Comparison of ENCODE assay signal across 13 cellular contexts in genomic region chr5:108687599-108688220, GRCh38. TPM values are rescaled to one million over a fixed set of nuclear protein-coding genes. Genes with fewer than 3 reads are reported as not detected.
DNase-seq lines count a peak whose midpoint lies in the region; ATAC-seq, FAIRE-seq and TF ChIP-seq lines count a peak whose summit lies in the region.
"Had no signal": no experiment of that assay in that cellular context is flagged by ENCODE, and none has a peak within 500 bp of the region (broad histone marks: within the 10 kb centered on the region; RNA-seq: fewer than 3 reads in every experiment).

No MANE protein-coding gene starts in this region.

- CTCF ChIA-PET in GM12878 (lab: Yijun Ruan, JAX) = interaction anchor here (0.8 to 1.1 kb wide), 4 partner anchors 11 to 232 kb away, joined by 3 read pairs; no protein-coding TSS in a partner anchor
- CTCF ChIA-PET in activated naive CD4-positive, alpha-beta T cell treated with anti-CD3 and anti-CD28 coated beads for 36 hours (lab: Charles Lee) = interaction anchor here (0.6 to 1.1 kb wide), 4 partner anchors 57 to 234 kb away, joined by 3 to 5 read pairs (median 4); no protein-coding TSS in a partner anchor

- TF ChIP-seq POLR2A in GM12892 (IDR thresholded peaks at IDR 0.05; ENCODE audit: low read depth, low read length) = no peak
- no peak for TF ChIP-seq POLR2A in GM12878 (IDR thresholded peaks at IDR 0.05; ENCODE audit: low read depth, low read length)

- no peaks in the 10 kb centered on the region for H3K79me2 ChIP-seq in GM12878 (ENCODE audit: control insufficient read depth, insufficient read depth, low read length)

- no peaks in the 10 kb centered on the region for H3K27me3 ChIP-seq in GM12878 (replicated peaks in 1 of 2; ENCODE audit: control insufficient read depth in 2 of 2, insufficient read depth in 2 of 2, low read length in 1 of 2)
- H3K27me3 ChIP-seq in neuron (ENCODE audit: insufficient read depth, low read length) = no peaks in the 10 kb centered on the region
- H3K27me3 ChIP-seq: vagina had no signal

- TF ChIP-seq EP300 in GM12878 (IDR thresholded peaks at IDR 0.05; ENCODE audit: borderline replicate concordance in 1 of 2, control insufficient read depth in 1 of 2, low read depth in 2 of 2, low read length in 2 of 2) = no peak

- H3K4me2 ChIP-seq in GM12878 (ENCODE audit: control insufficient read depth, insufficient read depth) = 0 out of 2 replicates have a peak overlapping the region, but pooled peaks have one; percentile 28

- TF ChIP-seq RAD21 in GM12878 (IDR thresholded peaks at IDR 0.05; ENCODE audit: insufficient read depth, low read depth, low read length) = no peak

- POLR2A ChIA-PET in GM12878 (lab: Charles Lee) = interaction anchor here (0.6 to 0.7 kb wide), 2 partner anchors 41 to 1570 kb away, joined by 3 read pairs; no protein-coding TSS in a partner anchor

- H3K4me3 Mint-ChIP-seq in activated naive CD4-positive, alpha-beta T cell treated with anti-CD3 and anti-CD28 coated beads for 36 hours = no peak overlapping the region
- no peak overlapping the region for H3K4me3 Mint-ChIP-seq in type B pancreatic cell

- H3K27me3 Mint-ChIP-seq in activated naive CD4-positive, alpha-beta T cell treated with anti-CD3 and anti-CD28 coated beads for 36 hours (ENCODE audit: low read depth) = no peaks in the 10 kb centered on the region
- H3K27me3 Mint-ChIP-seq in type B pancreatic cell = no peaks in the 10 kb centered on the region

- in situ Hi-C loops in GM12878 (cut with MboI) = no loop called here

- ATAC-seq in HG02981 (IDR thresholded peaks at IDR 0.05; ENCODE audit: unreplicated experiment) (peak; percentile 67), GM12878 (peak; percentile 51; the same call in 2 of the 3 replicates), HG02870 (IDR thresholded peaks at IDR 0.05; ENCODE audit: unreplicated experiment) (no peak)

- RAD21 ChIA-PET in GM12878 (lab: Charles Lee; ENCODE audit: unreplicated experiment) = interaction anchor here (0.8 to 1.9 kb wide), 6 partner anchors 9 to 742 kb away, joined by 3 to 5 read pairs (median 4); no protein-coding TSS in a partner anchor

- peak overlapping the region; percentile 52; the same call in 1 of the 2 replicates for H2AFZ ChIP-seq in GM12878 (ENCODE audit: control insufficient read depth, low read depth, low read length)
- peak overlapping the region; percentile 31 for H2AFZ ChIP-seq in neuron (ENCODE audit: low read depth, low read length)

- H3K9ac ChIP-seq in GM12878 (ENCODE audit: control insufficient read depth, insufficient read depth, low read length) = no peak overlapping the region

- H3K4me1 ChIP-seq in GM12878 (ENCODE audit: control insufficient read depth, insufficient read depth, low read length) (no peaks in the 10 kb centered on the region), neuron (ENCODE audit: insufficient read depth, low read length) (peaks cover 18% of the 10 kb centered on the region)
- H3K4me1 ChIP-seq: vagina had no signal

- H3K36me3 Mint-ChIP-seq in activated naive CD4-positive, alpha-beta T cell treated with anti-CD3 and anti-CD28 coated beads for 36 hours (ENCODE audit: low read depth) = no peaks in the 10 kb centered on the region
- H3K36me3 Mint-ChIP-seq in type B pancreatic cell = no peaks in the 10 kb centered on the region
- H3K36me3 Mint-ChIP-seq: naive B cell had no signal

- SMC1A ChIA-PET in GM12878 (lab: Charles Lee; ENCODE audit: uncharacterized antibody, unreplicated experiment) = interaction anchor here (0.6 to 2.7 kb wide), 9 partner anchors 11 to 780 kb away, joined by 3 to 9 read pairs (median 3); no protein-coding TSS in a partner anchor

- WGBS in GM12878 (ENCODE audit: insufficient coverage, insufficient replicate concordance, low lambda C conversion rate, missing lambda C conversion rate) = 52% methylated on average over 2 of the region's 2 CpGs

- H3K27ac ChIP-seq in GM12878 (ENCODE audit: control insufficient read depth, insufficient read depth) = no peak overlapping the region
- H3K27ac ChIP-seq: vagina had no signal

- H3K4me3 ChIP-seq in GM12878 (no peak overlapping the region), neuron (ENCODE audit: low read length) (no peak overlapping the region)
- H3K4me3 ChIP-seq: skin epidermis, vagina had no signal

- no peaks in the 10 kb centered on the region for H3K9me3 ChIP-seq in GM12878 (replicated peaks; ENCODE audit: control insufficient read depth, insufficient read depth, low read length)
- no peaks in the 10 kb centered on the region for H3K9me3 ChIP-seq in neuron (ENCODE audit: low read length)
- H3K9me3 ChIP-seq: vagina had no signal

- no peaks in the 10 kb centered on the region for H3K9me3 Mint-ChIP-seq in activated naive CD4-positive, alpha-beta T cell treated with anti-CD3 and anti-CD28 coated beads for 36 hours
- no peaks in the 10 kb centered on the region for H3K9me3 Mint-ChIP-seq in type B pancreatic cell

- TF ChIP-seq CTCF in GM12878 (IDR thresholded peaks at IDR 0.05 in 2 of 3, conservative IDR thresholded peaks at IDR 0.05 in 1 of 3; ENCODE audit: control insufficient read depth in 2 of 3, extremely low read depth in 1 of 3, insufficient read depth in 1 of 3, low read depth in 3 of 3, low read length in 3 of 3) (no peak), type B pancreatic cell (conservative IDR thresholded peaks at IDR 0.05) (no peak)

- DNase-seq in GM12892 (ENCODE audit: insufficient read length) (no peak), GM12878 (ENCODE audit: low read depth, low spot score) (no peak), AML-193 (lab: John Stamatoyannopoulos, UW) (no peak), type B pancreatic cell (ENCODE audit: extremely low spot score, unreplicated experiment) (no peak)
- no peak for DNase-seq in activated naive CD4-positive, alpha-beta T cell treated with anti-CD3 and anti-CD28 coated beads for 36 hours
- DNase-seq: naive B cell, NCI-H2081 treated with DMSO at 0.1 percent for 48 hours, OCI-M1 had no signal

- no peak overlapping the region for H3K27ac Mint-ChIP-seq in activated naive CD4-positive, alpha-beta T cell treated with anti-CD3 and anti-CD28 coated beads for 36 hours
- H3K27ac Mint-ChIP-seq in type B pancreatic cell = no peak overlapping the region

- FAIRE-seq in GM12892 (lab: Jason Lieb, UNC) (peak; percentile 46), GM12878 (lab: Jason Lieb, UNC) (peak; percentile 62)

- intact Hi-C loops in GM12878 (cut with micrococcal nuclease; ENCODE audit: unreplicated experiment) = loop anchor here (10.0 kb wide), 2 partner anchors 127 to 467 kb away; no protein-coding TSS in a partner anchor
- intact Hi-C loops in activated naive CD4-positive, alpha-beta T cell treated with anti-CD3 and anti-CD28 coated beads for 36 hours (cut with micrococcal nuclease) = no loop called here

- no peaks in the 10 kb centered on the region for H3K36me3 ChIP-seq in GM12878 (ENCODE audit: control insufficient read depth in 2 of 2, insufficient read depth in 2 of 2, low read length in 1 of 2)
- H3K36me3 ChIP-seq in neuron (ENCODE audit: insufficient read depth, low read length) = no peaks in the 10 kb centered on the region
- H3K36me3 ChIP-seq: vagina had no signal

- no peaks in the 10 kb centered on the region for H3K4me1 Mint-ChIP-seq in activated naive CD4-positive, alpha-beta T cell treated with anti-CD3 and anti-CD28 coated beads for 36 hours (ENCODE audit: low read depth)
- H3K4me1 Mint-ChIP-seq in type B pancreatic cell (ENCODE audit: unreplicated experiment) = peaks cover 8% of the 10 kb centered on the region

- BruUV-seq in GM12878 (replicated peaks; lab: Mats Ljungman, UMichigan) = no TSS peak

- no peaks in the 10 kb centered on the region for H4K20me1 ChIP-seq in GM12878 (ENCODE audit: control insufficient read depth, insufficient read depth)

TF ChIP-seq in GM12878, 131 proteins besides CTCF, POLR2A, EP300 and RAD21:
- TF ChIP-seq BMI1 (IDR thresholded peaks at IDR 0.05; ENCODE audit: borderline replicate concordance) (peak; percentile 90), NR2C1 (IDR thresholded peaks at IDR 0.05) (no peak), FOS (IDR thresholded peaks at IDR 0.05; ENCODE audit: borderline replicate concordance, extremely low read depth, insufficient read length) (no peak)

RNA-seq across cellular contexts. Expression of gene FER, which starts 60.0 kb away (rescaled TPM):
- 11.2 TPM for polyA plus RNA-seq in GM12892 (2012; ENCODE audit: missing spikeins)
- 175 and 181 TPM in 2 replicates for total RNA-seq in GM12878 (2013; cell fraction: nucleolus; rRNA removed)
- 9.1 and 11.3 TPM in 2 replicates for total RNA-seq in GM12878 (2014; rRNA removed)
- total RNA-seq in GM12878 (2014; rRNA removed; fragmentation: Illumina TruSeq; extraction: Trizol) = 16.9 and 19.1 TPM in 2 replicates
- total RNA-seq in GM12878 (2021) = 13.7 and 16.0 TPM in 2 replicates
- 3.4 TPM for polyA plus RNA-seq in GM12878 (2011; ENCODE audit: low read depth)
- 9.7 and 15.3 TPM in 2 replicates for polyA plus RNA-seq in GM12878 (2011; rRNA removed)
- polyA plus RNA-seq in GM12878 (2011; cell fraction: cytosol; rRNA removed) = 3.0 and 4.5 TPM in 2 replicates
- 14.7 and 15.0 TPM in 2 replicates for polyA plus RNA-seq in GM12878 (2011; cell fraction: nucleus; rRNA removed)
- polyA plus RNA-seq in GM12878 (2012) = 3.9 and 4.5 TPM in 2 replicates
- polyA plus RNA-seq in GM12878 (2014; fragmentation: Illumina TruSeq; extraction: Trizol) = 8.1 and 9.0 TPM in 2 replicates
- 1 to 10 TPM; 4.4 to 9.5 TPM for polyA plus RNA-seq in GM12878 (2014; fragmentation: Nextera tagmentation; extraction: Ambion mirVana)
- 3.7 and 5.2 TPM in 2 replicates for polyA plus RNA-seq in GM12878 (2014; rRNA removed)
- 10 to 100 TPM; 11.7 to 17.7 TPM for polyA plus RNA-seq in GM12878 (2016; fragmentation: Nextera tagmentation; extraction: Ambion mirVana)
- 24.9 and 39.0 TPM in 2 replicates for polyA minus RNA-seq in GM12878 (2011; rRNA and poly(A)+ RNA removed)
- polyA minus RNA-seq in GM12878 (2011; cell fraction: cytosol; rRNA and poly(A)+ RNA removed) = 9.6 and 11.4 TPM in 2 replicates
- 33.2 and 36.8 TPM in 2 replicates for polyA minus RNA-seq in GM12878 (2011; cell fraction: nucleus; rRNA and poly(A)+ RNA removed)
- 1 to 10 TPM; 4.8 to 7.1 TPM for total RNA-seq in activated naive CD4-positive, alpha-beta T cell treated with anti-CD3 and anti-CD28 coated beads for 36 hours
- total RNA-seq in type B pancreatic cell (ENCODE audit: low replicate concordance) = 26.3 and 29.7 TPM in 2 replicates
